ENCODE assay signal across 2 cellular contexts in the genomic region with DNA sequence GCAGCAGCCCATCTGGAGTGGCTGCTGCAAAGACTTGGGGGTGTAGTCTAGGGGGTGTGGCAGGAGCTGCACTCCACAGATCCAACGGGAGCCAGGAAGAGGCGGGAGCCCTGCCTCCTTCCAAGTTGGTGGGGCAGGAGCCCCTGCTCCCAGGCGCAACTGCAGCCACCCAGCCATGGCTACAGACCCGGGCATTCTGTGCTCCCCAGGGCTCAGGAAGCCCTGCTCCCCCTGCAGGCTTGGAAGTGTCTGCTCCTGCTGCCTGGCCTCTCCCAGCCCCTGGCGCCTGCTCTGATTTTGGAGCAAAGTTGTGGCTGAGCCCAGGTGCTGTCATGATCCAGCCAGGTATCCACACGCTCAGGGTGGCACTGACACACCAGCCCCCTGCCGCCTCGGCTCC.
TF ChIP-seq lines count a peak whose summit lies in the region.

No MANE protein-coding gene starts in this region.

TF ChIP-seq in GM23338, 12 proteins besides CTCF, POLR2A, EP300 and RAD21 (continues in another document):
- TF ChIP-seq, protein P1, sequence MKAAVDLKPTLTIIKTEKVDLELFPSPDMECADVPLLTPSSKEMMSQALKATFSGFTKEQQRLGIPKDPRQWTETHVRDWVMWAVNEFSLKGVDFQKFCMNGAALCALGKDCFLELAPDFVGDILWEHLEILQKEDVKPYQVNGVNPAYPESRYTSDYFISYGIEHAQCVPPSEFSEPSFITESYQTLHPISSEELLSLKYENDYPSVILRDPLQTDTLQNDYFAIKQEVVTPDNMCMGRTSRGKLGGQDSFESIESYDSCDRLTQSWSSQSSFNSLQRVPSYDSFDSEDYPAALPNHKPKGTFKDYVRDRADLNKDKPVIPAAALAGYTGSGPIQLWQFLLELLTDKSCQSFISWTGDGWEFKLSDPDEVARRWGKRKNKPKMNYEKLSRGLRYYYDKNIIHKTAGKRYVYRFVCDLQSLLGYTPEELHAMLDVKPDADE (IDR thresholded peaks at IDR 0.05) = no peak
- no peak for TF ChIP-seq REST (IDR thresholded peaks at IDR 0.05; ENCODE audit: unreplicated experiment)
- TF ChIP-seq ZNF331 (CRISPR knock-in tag; IDR thresholded peaks at IDR 0.05; ENCODE audit: low read depth) = no peak
- TF ChIP-seq ZNF114 (CRISPR knock-in tag; IDR thresholded peaks at IDR 0.05) = no peak
- no peak for TF ChIP-seq STAT1 (IDR thresholded peaks at IDR 0.05; ENCODE audit: unreplicated experiment)
- TF ChIP-seq JUNB (IDR thresholded peaks at IDR 0.05; ENCODE audit: unreplicated experiment) = no peak
- TF ChIP-seq, protein P2, sequence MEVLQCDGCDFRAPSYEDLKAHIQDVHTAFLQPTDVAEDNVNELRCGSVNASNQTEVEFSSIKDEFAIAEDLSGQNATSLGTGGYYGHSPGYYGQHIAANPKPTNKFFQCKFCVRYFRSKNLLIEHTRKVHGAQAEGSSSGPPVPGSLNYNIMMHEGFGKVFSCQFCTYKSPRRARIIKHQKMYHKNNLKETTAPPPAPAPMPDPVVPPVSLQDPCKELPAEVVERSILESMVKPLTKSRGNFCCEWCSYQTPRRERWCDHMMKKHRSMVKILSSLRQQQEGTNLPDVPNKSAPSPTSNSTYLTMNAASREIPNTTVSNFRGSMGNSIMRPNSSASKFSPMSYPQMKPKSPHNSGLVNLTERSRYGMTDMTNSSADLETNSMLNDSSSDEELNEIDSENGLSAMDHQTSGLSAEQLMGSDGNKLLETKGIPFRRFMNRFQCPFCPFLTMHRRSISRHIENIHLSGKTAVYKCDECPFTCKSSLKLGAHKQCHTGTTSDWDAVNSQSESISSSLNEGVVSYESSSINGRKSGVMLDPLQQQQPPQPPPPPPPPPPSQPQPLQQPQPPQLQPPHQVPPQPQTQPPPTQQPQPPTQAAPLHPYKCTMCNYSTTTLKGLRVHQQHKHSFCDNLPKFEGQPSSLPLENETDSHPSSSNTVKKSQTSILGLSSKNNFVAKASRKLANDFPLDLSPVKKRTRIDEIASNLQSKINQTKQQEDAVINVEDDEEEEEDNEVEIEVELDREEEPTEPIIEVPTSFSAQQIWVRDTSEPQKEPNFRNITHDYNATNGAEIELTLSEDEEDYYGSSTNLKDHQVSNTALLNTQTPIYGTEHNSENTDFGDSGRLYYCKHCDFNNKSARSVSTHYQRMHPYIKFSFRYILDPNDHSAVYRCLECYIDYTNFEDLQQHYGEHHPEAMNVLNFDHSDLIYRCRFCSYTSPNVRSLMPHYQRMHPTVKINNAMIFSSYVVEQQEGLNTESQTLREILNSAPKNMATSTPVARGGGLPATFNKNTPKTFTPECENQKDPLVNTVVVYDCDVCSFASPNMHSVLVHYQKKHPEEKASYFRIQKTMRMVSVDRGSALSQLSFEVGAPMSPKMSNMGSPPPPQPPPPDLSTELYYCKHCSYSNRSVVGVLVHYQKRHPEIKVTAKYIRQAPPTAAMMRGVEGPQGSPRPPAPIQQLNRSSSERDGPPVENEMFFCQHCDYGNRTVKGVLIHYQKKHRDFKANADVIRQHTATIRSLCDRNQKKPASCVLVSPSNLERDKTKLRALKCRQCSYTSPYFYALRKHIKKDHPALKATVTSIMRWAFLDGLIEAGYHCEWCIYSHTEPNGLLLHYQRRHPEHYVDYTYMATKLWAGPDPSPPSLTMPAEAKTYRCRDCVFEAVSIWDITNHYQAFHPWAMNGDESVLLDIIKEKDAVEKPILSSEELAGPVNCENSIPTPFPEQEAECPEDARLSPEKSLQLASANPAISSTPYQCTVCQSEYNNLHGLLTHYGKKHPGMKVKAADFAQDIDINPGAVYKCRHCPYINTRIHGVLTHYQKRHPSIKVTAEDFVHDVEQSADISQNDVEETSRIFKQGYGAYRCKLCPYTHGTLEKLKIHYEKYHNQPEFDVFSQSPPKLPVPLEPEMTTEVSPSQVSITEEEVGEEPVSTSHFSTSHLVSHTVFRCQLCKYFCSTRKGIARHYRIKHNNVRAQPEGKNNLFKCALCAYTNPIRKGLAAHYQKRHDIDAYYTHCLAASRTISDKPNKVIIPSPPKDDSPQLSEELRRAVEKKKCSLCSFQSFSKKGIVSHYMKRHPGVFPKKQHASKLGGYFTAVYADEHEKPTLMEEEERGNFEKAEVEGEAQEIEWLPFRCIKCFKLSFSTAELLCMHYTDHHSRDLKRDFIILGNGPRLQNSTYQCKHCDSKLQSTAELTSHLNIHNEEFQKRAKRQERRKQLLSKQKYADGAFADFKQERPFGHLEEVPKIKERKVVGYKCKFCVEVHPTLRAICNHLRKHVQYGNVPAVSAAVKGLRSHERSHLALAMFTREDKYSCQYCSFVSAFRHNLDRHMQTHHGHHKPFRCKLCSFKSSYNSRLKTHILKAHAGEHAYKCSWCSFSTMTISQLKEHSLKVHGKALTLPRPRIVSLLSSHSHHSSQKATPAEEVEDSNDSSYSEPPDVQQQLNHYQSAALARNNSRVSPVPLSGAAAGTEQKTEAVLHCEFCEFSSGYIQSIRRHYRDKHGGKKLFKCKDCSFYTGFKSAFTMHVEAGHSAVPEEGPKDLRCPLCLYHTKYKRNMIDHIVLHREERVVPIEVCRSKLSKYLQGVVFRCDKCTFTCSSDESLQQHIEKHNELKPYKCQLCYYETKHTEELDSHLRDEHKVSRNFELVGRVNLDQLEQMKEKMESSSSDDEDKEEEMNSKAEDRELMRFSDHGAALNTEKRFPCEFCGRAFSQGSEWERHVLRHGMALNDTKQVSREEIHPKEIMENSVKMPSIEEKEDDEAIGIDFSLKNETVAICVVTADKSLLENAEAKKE (CRISPR knock-in tag; IDR thresholded peaks at IDR 0.05) = no peak
- TF ChIP-seq CREB1 (CRISPR knock-in tag; IDR thresholded peaks at IDR 0.05; ENCODE audit: low read depth) = no peak
- no peak for TF ChIP-seq POLR2AphosphoS5 (IDR thresholded peaks at IDR 0.05; ENCODE audit: low read depth)
- no peak for TF ChIP-seq EZH2phosphoT487 (IDR thresholded peaks at IDR 0.05; ENCODE audit: unreplicated experiment)

TF ChIP-seq in K562, 482 proteins besides CTCF, POLR2A, EP300 and RAD21:
- TF ChIP-seq, protein P3, sequence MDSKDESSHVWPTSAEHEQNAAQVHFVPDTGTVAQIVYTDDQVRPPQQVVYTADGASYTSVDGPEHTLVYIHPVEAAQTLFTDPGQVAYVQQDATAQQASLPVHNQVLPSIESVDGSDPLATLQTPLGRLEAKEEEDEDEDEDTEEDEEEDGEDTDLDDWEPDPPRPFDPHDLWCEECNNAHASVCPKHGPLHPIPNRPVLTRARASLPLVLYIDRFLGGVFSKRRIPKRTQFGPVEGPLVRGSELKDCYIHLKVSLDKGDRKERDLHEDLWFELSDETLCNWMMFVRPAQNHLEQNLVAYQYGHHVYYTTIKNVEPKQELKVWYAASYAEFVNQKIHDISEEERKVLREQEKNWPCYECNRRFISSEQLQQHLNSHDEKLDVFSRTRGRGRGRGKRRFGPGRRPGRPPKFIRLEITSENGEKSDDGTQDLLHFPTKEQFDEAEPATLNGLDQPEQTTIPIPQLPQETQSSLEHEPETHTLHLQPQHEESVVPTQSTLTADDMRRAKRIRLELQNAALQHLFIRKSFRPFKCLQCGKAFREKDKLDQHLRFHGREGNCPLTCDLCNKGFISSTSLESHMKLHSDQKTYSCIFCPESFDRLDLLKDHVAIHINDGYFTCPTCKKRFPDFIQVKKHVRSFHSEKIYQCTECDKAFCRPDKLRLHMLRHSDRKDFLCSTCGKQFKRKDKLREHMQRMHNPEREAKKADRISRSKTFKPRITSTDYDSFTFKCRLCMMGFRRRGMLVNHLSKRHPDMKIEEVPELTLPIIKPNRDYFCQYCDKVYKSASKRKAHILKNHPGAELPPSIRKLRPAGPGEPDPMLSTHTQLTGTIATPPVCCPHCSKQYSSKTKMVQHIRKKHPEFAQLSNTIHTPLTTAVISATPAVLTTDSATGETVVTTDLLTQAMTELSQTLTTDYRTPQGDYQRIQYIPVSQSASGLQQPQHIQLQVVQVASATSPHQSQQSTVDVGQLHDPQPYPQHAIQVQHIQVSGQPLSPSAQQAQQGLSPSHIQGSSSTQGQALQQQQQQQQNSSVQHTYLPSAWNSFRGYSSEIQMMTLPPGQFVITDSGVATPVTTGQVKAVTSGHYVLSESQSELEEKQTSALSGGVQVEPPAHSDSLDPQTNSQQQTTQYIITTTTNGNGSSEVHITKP (IDR thresholded peaks at IDR 0.05; ENCODE audit: partially characterized antibody) = peak; percentile 22
- no peak for TF ChIP-seq ZNF408 (CRISPR knock-in tag; IDR thresholded peaks at IDR 0.05; ENCODE audit: low read depth)
- no peak for TF ChIP-seq FOXK1 (CRISPR knock-in tag; IDR thresholded peaks at IDR 0.05; ENCODE audit: borderline replicate concordance)
- no peak for TF ChIP-seq ZNF586 (CRISPR knock-in tag; conservative IDR thresholded peaks at IDR 0.05)
